1 cellular context compared by ENCODE assay signal in the genomic region with DNA sequence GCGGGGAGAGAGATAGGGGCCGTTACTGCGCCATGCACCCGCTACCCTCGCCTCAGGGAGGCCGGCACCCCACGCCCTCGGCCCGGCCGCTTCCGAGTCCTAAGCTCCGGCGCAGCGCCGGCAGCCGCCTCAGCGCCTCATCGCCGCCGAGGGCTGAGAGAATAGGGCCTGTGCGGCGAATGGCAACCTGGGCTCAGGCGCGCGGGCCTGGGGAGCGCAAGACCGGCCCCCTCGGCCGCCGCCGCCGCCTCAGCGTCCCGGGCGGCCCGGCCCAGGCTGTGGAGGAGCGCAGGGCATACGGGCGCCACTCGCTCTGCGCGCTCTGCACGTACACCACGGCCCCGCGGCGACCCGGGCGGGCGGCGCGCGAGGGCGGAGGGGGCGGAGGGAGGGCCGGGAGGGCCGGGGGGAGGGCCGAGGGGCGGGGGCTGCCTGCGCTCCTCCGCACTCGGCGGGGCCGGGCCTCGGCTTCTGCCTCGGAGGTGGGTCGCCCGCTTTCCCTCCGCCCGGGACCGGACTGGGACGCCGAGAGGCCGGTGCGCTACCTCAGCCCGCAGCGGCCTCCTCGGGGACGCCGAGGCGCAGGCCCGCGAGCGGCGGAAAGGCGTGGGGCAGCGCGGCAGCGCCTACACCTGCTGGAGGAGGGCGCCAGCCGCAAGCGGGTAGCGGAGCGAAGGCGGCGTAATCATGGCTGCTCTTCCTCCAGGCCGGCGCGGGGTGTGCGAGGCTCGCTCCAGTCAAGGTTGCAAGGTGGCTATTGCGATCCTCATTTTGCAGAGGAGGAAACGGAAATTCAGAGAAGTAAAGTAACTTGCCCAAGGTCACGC.
A peak's percentile ranks its signal among the peaks of the same experiment; 100 is the strongest.
TF ChIP-seq lines count a peak whose summit lies in the region.

A gene (minus strand): TSS at position 317 of the 827 bp plus-strand sequence. CDS start 399 bp downstream, outside the sequence.

TF ChIP-seq in HepG2, 621 proteins besides CTCF, POLR2A, EP300 and RAD21 (continued from another document and continues in another):
- TF ChIP-seq, protein P1, sequence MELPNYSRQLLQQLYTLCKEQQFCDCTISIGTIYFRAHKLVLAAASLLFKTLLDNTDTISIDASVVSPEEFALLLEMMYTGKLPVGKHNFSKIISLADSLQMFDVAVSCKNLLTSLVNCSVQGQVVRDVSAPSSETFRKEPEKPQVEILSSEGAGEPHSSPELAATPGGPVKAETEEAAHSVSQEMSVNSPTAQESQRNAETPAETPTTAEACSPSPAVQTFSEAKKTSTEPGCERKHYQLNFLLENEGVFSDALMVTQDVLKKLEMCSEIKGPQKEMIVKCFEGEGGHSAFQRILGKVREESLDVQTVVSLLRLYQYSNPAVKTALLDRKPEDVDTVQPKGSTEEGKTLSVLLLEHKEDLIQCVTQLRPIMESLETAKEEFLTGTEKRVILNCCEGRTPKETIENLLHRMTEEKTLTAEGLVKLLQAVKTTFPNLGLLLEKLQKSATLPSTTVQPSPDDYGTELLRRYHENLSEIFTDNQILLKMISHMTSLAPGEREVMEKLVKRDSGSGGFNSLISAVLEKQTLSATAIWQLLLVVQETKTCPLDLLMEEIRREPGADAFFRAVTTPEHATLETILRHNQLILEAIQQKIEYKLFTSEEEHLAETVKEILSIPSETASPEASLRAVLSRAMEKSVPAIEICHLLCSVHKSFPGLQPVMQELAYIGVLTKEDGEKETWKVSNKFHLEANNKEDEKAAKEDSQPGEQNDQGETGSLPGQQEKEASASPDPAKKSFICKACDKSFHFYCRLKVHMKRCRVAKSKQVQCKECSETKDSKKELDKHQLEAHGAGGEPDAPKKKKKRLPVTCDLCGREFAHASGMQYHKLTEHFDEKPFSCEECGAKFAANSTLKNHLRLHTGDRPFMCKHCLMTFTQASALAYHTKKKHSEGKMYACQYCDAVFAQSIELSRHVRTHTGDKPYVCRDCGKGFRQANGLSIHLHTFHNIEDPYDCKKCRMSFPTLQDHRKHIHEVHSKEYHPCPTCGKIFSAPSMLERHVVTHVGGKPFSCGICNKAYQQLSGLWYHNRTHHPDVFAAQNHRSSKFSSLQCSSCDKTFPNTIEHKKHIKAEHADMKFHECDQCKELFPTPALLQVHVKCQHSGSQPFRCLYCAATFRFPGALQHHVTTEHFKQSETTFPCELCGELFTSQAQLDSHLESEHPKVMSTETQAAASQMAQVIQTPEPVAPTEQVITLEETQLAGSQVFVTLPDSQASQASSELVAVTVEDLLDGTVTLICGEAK (IDR thresholded peaks at IDR 0.05): no peak
- TF ChIP-seq, protein P1 (CRISPR knock-in tag; IDR thresholded peaks at IDR 0.05): peak; percentile 64
- TF ChIP-seq ZFY (CRISPR knock-in tag; IDR thresholded peaks at IDR 0.05) (peak; percentile 94), ZBTB7B (CRISPR knock-in tag; IDR thresholded peaks at IDR 0.05) (no peak), ATF1 (CRISPR knock-in tag; IDR thresholded peaks at IDR 0.05) (no peak), RBM39 (IDR thresholded peaks at IDR 0.05; ENCODE audit: low read depth, low read length, poor library complexity, severe bottlenecking) (no peak), YY1 (IDR thresholded peaks at IDR 0.05; ENCODE audit: insufficient read depth, insufficient replicate concordance, low read depth, low read length) (peak; percentile 89), TOE1 (CRISPR knock-in tag; IDR thresholded peaks at IDR 0.05) (peak; percentile 68; the same call in 1 of the 2 replicates), TCF7 (IDR thresholded peaks at IDR 0.05; ENCODE audit: low read depth) (no peak), ATM (IDR thresholded peaks at IDR 0.05; ENCODE audit: borderline replicate concordance) (no peak), KDM3A (CRISPR knock-in tag; IDR thresholded peaks at IDR 0.05; ENCODE audit: low read depth) (0 out of 2 replicates have a peak, but pooled peaks have one; percentile 34), NFYB (CRISPR knock-in tag; IDR thresholded peaks at IDR 0.05) (no peak), IKZF1 (IDR thresholded peaks at IDR 0.05) (no peak), JUNB (CRISPR knock-in tag; IDR thresholded peaks at IDR 0.05; ENCODE audit: borderline replicate concordance) (no peak), ZNF564 (CRISPR knock-in tag; IDR thresholded peaks at IDR 0.05) (peak; percentile 89; the same call in 1 of the 2 replicates), ETV5 (CRISPR knock-in tag; IDR thresholded peaks at IDR 0.05; ENCODE audit: borderline replicate concordance) (peak; percentile 73), NRL (CRISPR knock-in tag; IDR thresholded peaks at IDR 0.05; ENCODE audit: borderline replicate concordance) (no peak), RFXAP (CRISPR knock-in tag; IDR thresholded peaks at IDR 0.05; ENCODE audit: borderline replicate concordance) (peak; percentile 78; the same call in 1 of the 2 replicates), RFX1 (IDR thresholded peaks at IDR 0.05) (no peak), ZNF317 (CRISPR knock-in tag; IDR thresholded peaks at IDR 0.05) (no peak), JUND (CRISPR knock-in tag; IDR thresholded peaks at IDR 0.05) (peak; percentile 24; the same call in 1 of the 2 replicates), ZNF839 (CRISPR knock-in tag; IDR thresholded peaks at IDR 0.05; ENCODE audit: borderline replicate concordance) (0 out of 2 replicates have a peak, but pooled peaks have one; percentile 74), HDAC6 (IDR thresholded peaks at IDR 0.05; ENCODE audit: low read depth, low read length) (no peak), MTF1 (CRISPR knock-in tag; IDR thresholded peaks at IDR 0.05) (no peak), ATF7-NPFF (CRISPR knock-in tag; IDR thresholded peaks at IDR 0.05; ENCODE audit: low read depth) (peak; percentile 77)
- TF ChIP-seq, protein P2, sequence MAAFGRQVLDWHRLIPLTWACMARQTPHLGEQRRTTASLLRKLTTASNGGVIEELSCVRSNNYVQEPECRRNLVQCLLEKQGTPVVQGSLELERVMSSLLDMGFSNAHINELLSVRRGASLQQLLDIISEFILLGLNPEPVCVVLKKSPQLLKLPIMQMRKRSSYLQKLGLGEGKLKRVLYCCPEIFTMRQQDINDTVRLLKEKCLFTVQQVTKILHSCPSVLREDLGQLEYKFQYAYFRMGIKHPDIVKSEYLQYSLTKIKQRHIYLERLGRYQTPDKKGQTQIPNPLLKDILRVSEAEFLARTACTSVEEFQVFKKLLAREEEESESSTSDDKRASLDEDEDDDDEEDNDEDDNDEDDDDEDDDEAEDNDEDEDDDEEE (CRISPR knock-in tag; IDR thresholded peaks at IDR 0.05): peak; percentile 90; the same call in 1 of the 2 replicates
- TF ChIP-seq, protein P3, sequence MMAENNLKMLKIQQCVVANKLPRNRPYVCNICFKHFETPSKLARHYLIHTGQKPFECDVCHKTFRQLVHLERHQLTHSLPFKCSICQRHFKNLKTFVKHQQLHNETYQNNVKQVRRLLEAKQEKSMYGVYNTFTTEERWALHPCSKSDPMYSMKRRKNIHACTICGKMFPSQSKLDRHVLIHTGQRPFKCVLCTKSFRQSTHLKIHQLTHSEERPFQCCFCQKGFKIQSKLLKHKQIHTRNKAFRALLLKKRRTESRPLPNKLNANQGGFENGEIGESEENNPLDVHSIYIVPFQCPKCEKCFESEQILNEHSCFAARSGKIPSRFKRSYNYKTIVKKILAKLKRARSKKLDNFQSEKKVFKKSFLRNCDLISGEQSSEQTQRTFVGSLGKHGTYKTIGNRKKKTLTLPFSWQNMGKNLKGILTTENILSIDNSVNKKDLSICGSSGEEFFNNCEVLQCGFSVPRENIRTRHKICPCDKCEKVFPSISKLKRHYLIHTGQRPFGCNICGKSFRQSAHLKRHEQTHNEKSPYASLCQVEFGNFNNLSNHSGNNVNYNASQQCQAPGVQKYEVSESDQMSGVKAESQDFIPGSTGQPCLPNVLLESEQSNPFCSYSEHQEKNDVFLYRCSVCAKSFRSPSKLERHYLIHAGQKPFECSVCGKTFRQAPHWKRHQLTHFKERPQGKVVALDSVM (CRISPR knock-in tag; IDR thresholded peaks at IDR 0.05): peak; percentile 69
- TF ChIP-seq, protein P4, sequence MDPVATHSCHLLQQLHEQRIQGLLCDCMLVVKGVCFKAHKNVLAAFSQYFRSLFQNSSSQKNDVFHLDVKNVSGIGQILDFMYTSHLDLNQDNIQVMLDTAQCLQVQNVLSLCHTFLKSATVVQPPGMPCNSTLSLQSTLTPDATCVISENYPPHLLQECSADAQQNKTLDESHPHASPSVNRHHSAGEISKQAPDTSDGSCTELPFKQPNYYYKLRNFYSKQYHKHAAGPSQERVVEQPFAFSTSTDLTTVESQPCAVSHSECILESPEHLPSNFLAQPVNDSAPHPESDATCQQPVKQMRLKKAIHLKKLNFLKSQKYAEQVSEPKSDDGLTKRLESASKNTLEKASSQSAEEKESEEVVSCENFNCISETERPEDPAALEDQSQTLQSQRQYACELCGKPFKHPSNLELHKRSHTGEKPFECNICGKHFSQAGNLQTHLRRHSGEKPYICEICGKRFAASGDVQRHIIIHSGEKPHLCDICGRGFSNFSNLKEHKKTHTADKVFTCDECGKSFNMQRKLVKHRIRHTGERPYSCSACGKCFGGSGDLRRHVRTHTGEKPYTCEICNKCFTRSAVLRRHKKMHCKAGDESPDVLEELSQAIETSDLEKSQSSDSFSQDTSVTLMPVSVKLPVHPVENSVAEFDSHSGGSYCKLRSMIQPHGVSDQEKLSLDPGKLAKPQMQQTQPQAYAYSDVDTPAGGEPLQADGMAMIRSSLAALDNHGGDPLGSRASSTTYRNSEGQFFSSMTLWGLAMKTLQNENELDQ (CRISPR knock-in tag; IDR thresholded peaks at IDR 0.05; ENCODE audit: borderline replicate concordance): no peak
- TF ChIP-seq, protein P5, sequence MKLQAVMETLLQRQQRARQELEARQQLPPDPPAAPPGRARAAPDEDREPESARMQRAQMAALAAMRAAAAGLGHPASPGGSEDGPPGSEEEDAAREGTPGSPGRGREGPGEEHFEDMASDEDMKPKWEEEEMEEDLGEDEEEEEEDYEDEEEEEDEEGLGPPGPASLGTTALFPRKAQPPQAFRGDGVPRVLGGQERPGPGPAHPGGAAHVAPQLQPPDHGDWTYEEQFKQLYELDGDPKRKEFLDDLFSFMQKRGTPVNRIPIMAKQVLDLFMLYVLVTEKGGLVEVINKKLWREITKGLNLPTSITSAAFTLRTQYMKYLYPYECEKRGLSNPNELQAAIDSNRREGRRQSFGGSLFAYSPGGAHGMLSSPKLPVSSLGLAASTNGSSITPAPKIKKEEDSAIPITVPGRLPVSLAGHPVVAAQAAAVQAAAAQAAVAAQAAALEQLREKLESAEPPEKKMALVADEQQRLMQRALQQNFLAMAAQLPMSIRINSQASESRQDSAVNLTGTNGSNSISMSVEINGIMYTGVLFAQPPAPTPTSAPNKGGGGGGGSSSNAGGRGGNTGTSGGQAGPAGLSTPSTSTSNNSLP (IDR thresholded peaks at IDR 0.05; ENCODE audit: low read depth, low read length): no peak
- TF ChIP-seq, protein P6, sequence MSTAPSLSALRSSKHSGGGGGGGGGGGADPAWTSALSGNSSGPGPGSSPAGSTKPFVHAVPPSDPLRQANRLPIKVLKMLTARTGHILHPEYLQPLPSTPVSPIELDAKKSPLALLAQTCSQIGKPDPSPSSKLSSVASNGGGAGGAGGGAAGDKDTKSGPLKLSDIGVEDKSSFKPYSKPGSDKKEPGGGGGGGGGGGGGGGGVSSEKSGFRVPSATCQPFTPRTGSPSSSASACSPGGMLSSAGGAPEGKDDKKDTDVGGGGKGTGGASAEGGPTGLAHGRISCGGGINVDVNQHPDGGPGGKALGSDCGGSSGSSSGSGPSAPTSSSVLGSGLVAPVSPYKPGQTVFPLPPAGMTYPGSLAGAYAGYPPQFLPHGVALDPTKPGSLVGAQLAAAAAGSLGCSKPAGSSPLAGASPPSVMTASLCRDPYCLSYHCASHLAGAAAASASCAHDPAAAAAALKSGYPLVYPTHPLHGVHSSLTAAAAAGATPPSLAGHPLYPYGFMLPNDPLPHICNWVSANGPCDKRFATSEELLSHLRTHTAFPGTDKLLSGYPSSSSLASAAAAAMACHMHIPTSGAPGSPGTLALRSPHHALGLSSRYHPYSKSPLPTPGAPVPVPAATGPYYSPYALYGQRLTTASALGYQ (CRISPR knock-in tag; IDR thresholded peaks at IDR 0.05): peak; percentile 25; the same call in 1 of the 2 replicates
- TF ChIP-seq, protein P7, sequence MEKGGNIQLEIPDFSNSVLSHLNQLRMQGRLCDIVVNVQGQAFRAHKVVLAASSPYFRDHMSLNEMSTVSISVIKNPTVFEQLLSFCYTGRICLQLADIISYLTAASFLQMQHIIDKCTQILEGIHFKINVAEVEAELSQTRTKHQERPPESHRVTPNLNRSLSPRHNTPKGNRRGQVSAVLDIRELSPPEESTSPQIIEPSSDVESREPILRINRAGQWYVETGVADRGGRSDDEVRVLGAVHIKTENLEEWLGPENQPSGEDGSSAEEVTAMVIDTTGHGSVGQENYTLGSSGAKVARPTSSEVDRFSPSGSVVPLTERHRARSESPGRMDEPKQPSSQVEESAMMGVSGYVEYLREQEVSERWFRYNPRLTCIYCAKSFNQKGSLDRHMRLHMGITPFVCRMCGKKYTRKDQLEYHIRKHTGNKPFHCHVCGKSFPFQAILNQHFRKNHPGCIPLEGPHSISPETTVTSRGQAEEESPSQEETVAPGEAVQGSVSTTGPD (CRISPR knock-in tag; IDR thresholded peaks at IDR 0.05): no peak
- TF ChIP-seq, protein P8, sequence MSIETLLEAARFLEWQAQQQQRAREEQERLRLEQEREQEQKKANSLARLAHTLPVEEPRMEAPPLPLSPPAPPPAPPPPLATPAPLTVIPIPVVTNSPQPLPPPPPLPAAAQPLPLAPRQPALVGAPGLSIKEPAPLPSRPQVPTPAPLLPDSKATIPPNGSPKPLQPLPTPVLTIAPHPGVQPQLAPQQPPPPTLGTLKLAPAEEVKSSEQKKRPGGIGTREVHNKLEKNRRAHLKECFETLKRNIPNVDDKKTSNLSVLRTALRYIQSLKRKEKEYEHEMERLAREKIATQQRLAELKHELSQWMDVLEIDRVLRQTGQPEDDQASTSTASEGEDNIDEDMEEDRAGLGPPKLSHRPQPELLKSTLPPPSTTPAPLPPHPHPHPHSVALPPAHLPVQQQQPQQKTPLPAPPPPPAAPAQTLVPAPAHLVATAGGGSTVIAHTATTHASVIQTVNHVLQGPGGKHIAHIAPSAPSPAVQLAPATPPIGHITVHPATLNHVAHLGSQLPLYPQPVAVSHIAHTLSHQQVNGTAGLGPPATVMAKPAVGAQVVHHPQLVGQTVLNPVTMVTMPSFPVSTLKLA (IDR thresholded peaks at IDR 0.05): no peak
